ENCODE assay signal across 9 cellular contexts in the genomic region with DNA sequence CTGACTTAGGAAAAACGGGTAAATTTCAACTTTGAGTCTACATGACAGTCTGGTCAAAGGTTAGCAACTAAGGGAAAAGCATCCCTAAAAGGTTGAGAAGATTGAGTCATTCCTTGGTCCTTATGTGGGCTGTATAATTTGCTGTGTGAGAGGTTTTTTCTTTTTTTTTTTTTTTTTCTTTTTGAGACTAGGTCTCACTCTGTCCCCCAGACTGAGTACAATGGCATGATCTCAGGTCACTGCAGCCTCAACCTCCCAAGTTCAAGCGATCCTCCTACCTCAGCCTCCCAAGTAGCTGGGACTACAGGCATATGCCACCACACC.
A peak's percentile ranks its signal among the peaks of the same experiment; 100 is the strongest.
DNase-seq lines count a peak whose midpoint lies in the region; ATAC-seq and TF ChIP-seq lines count a peak whose summit lies in the region.
"Had no signal": no experiment of that assay in that cellular context is flagged by ENCODE, and none has a peak within 500 bp of the region (broad histone marks: within the 10 kb centered on the region; RNA-seq: fewer than 3 reads in every experiment).

No MANE protein-coding gene starts in this region.

- TF ChIP-seq CTCF in left ventricle myocardium inferior (IDR thresholded peaks at IDR 0.05; ENCODE audit: borderline replicate concordance) (no peak), vagina (IDR thresholded peaks at IDR 0.05) (no peak), MM.1S (IDR thresholded peaks at IDR 0.05; ENCODE audit: low read length) (no peak)

- H3K9me3 Mint-ChIP-seq in activated naive CD8-positive, alpha-beta T cell treated with anti-CD3 and anti-CD28 coated beads, Interleukin-2, amount 10 ng/mL, durations not matched to agents 7 days and 5 days: no peaks in the 10 kb centered on the region

- POLR2A ChIA-PET in activated naive CD8-positive, alpha-beta T cell treated with anti-CD3 and anti-CD28 coated beads, Interleukin-2, amount 10 ng/mL, durations not matched to agents 7 days and 5 days (lab: Charles Lee): interaction anchor here (0.7 kb wide), 1 partner anchor 439 kb away, joined by 4 read pairs; no protein-coding TSS in a partner anchor

- peaks cover 63% of the 10 kb centered on the region for H3K4me1 ChIP-seq in left ventricle myocardium inferior
- peaks cover 4% of the 10 kb centered on the region for H3K4me1 ChIP-seq in right cardiac atrium (ENCODE audit: control insufficient read depth, insufficient read depth, low read length)
- H3K4me1 ChIP-seq in muscle layer of duodenum (ENCODE audit: control insufficient read depth in 1 of 2, insufficient read depth in 2 of 2, low read length in 2 of 2): peaks cover 21 to 29% of the 10 kb centered on the region in 2 donors
- H3K4me1 ChIP-seq in vagina: peaks cover 54% of the 10 kb centered on the region
- H3K4me1 ChIP-seq in MM.1S (ENCODE audit: low read length): peaks cover 28% of the 10 kb centered on the region

- no peaks in the 10 kb centered on the region for H4K20me1 ChIP-seq in MM.1S (ENCODE audit: insufficient read depth, low read length)

- no peaks in the 10 kb centered on the region for H3K9me3 ChIP-seq in left ventricle myocardium inferior (replicated peaks)
- H3K9me3 ChIP-seq in right cardiac atrium (ENCODE audit: control insufficient read depth, low read length): no peaks in the 10 kb centered on the region
- no peaks in the 10 kb centered on the region for H3K9me3 ChIP-seq in muscle layer of duodenum (ENCODE audit: control insufficient read depth in 1 of 2, low read length in 2 of 2)
- no peaks in the 10 kb centered on the region for H3K9me3 ChIP-seq in vagina
- H3K9me3 ChIP-seq in MM.1S (replicated peaks; ENCODE audit: insufficient read depth, low read length): no peaks in the 10 kb centered on the region
- H3K9me3 ChIP-seq: MG63 had no signal

- no peak for TF ChIP-seq POLR2A in vagina (IDR thresholded peaks at IDR 0.05)

- 69% methylated on average over 2 of the region's 2 CpGs for WGBS in right cardiac atrium

- DNase-seq in left ventricle myocardium inferior (no peak), right cardiac atrium (no peak), vagina (ENCODE audit: extremely low spot score in 2 of 2) (no peak), NCI-H82 treated with DMSO at 0.1 percent for 48 hours (lab: John Stamatoyannopoulos, UW; ENCODE audit: unreplicated experiment) (no peak), NCI-H345 treated with DMSO at 0.1 percent for 48 hours (lab: John Stamatoyannopoulos, UW; ENCODE audit: unreplicated experiment) (no peak), MM.1S (no peak)
- no peak for DNase-seq in activated naive CD8-positive, alpha-beta T cell treated with anti-CD3 and anti-CD28 coated beads, Interleukin-2, amount 10 ng/mL, durations not matched to agents 7 days and 5 days

- H3K4me2 ChIP-seq in MM.1S (ENCODE audit: low read depth, low read length): no peak overlapping the region

- H3K4me3 Mint-ChIP-seq in activated naive CD8-positive, alpha-beta T cell treated with anti-CD3 and anti-CD28 coated beads, Interleukin-2, amount 10 ng/mL, durations not matched to agents 7 days and 5 days: no peak overlapping the region

- H3F3A ChIP-seq in MM.1S (ENCODE audit: insufficient read depth, low read length): 0 out of 2 replicates have a peak, but pooled peaks cover 3% of the 10 kb centered on the region

- no peak overlapping the region for H2AFZ ChIP-seq in MM.1S (ENCODE audit: low read length)

- H3K36me3 ChIP-seq in left ventricle myocardium inferior: no peaks in the 10 kb centered on the region
- peaks cover 0 to 6% of the 10 kb centered on the region in 2 donors for H3K36me3 ChIP-seq in muscle layer of duodenum (ENCODE audit: control insufficient read depth in 1 of 2, insufficient read depth in 2 of 2, low read length in 2 of 2)
- H3K36me3 ChIP-seq in vagina: no peaks in the 10 kb centered on the region
- H3K36me3 ChIP-seq in MM.1S (replicated peaks; ENCODE audit: insufficient read depth, low read length): no peaks in the 10 kb centered on the region
- H3K36me3 ChIP-seq: MG63 had no signal

- H3K9ac ChIP-seq in MM.1S (ENCODE audit: low read length): no peak overlapping the region

- no peak overlapping the region for H3K4me3 ChIP-seq in left ventricle myocardium inferior
- H3K4me3 ChIP-seq in right cardiac atrium (ENCODE audit: low read length): no peak overlapping the region
- H3K4me3 ChIP-seq in muscle layer of duodenum (ENCODE audit: low read depth in 1 of 2, low read length in 2 of 2): no peak overlapping the region
- H3K4me3 ChIP-seq in vagina: no peak overlapping the region
- no peak overlapping the region for H3K4me3 ChIP-seq in MM.1S (ENCODE audit: low read length)
- H3K4me3 ChIP-seq: MG63 had no signal

- H3K27me3 ChIP-seq in left ventricle myocardium inferior (ENCODE audit: low read depth) (no peaks in the 10 kb centered on the region), right cardiac atrium (ENCODE audit: control insufficient read depth, insufficient read depth) (no peaks in the 10 kb centered on the region), muscle layer of duodenum (ENCODE audit: low read depth, low read length) (no peaks in the 10 kb centered on the region), vagina (no peaks in the 10 kb centered on the region), MM.1S (replicated peaks; ENCODE audit: insufficient read depth, low read length) (no peaks in the 10 kb centered on the region)
- H3K27me3 ChIP-seq: MG63 had no signal

- intact Hi-C loops in left ventricle myocardium inferior (cut with micrococcal nuclease): no loop called here
- intact Hi-C loops in right cardiac atrium (cut with DNase I): no loop called here
- intact Hi-C loops in vagina (cut with DNase I): no loop called here

- peaks cover 15% of the 10 kb centered on the region; the same call in 1 of the 2 replicates for H3K79me2 ChIP-seq in MM.1S (ENCODE audit: low read length)

- peak overlapping the region; percentile 88 for H3K27ac Mint-ChIP-seq in activated naive CD8-positive, alpha-beta T cell treated with anti-CD3 and anti-CD28 coated beads, Interleukin-2, amount 10 ng/mL, durations not matched to agents 7 days and 5 days

- no peaks in the 10 kb centered on the region for H3K27me3 Mint-ChIP-seq in activated naive CD8-positive, alpha-beta T cell treated with anti-CD3 and anti-CD28 coated beads, Interleukin-2, amount 10 ng/mL, durations not matched to agents 7 days and 5 days

- H3K27ac ChIP-seq in left ventricle myocardium inferior (replicated peaks) (peak overlapping the region; percentile 52), right cardiac atrium (ENCODE audit: low read length) (no peak overlapping the region), muscle layer of duodenum (ENCODE audit: low read length) (peak overlapping the region; percentile 17), vagina (peak overlapping the region; percentile 76), MM.1S (ENCODE audit: low read length) (no peak overlapping the region)

- H3K36me3 Mint-ChIP-seq in activated naive CD8-positive, alpha-beta T cell treated with anti-CD3 and anti-CD28 coated beads, Interleukin-2, amount 10 ng/mL, durations not matched to agents 7 days and 5 days: peaks cover 3% of the 10 kb centered on the region

- H3K9me2 ChIP-seq in MM.1S (replicated peaks; ENCODE audit: insufficient read depth, low read length): no peaks in the 10 kb centered on the region

- peaks cover 42% of the 10 kb centered on the region for H3K4me1 Mint-ChIP-seq in activated naive CD8-positive, alpha-beta T cell treated with anti-CD3 and anti-CD28 coated beads, Interleukin-2, amount 10 ng/mL, durations not matched to agents 7 days and 5 days

- ATAC-seq in right cardiac atrium: no peak
- ATAC-seq in activated naive CD8-positive, alpha-beta T cell treated with anti-CD3 and anti-CD28 coated beads, Interleukin-2, amount 10 ng/mL, durations not matched to agents 7 days and 5 days (ENCODE audit: low read depth): no peak

Comparison
In these comparisons a context has a peak if more than half of its experiments do, and no peak if none do; other contexts are left out.
1. H3K27ac ChIP-seq: peak in left ventricle myocardium inferior (single experiment), muscle layer of duodenum (single experiment) and vagina (single experiment); none in right cardiac atrium (single experiment) and MM.1S (single experiment).